Comparison of ENCODE assay signal across 8 cellular contexts in the genomic region with DNA sequence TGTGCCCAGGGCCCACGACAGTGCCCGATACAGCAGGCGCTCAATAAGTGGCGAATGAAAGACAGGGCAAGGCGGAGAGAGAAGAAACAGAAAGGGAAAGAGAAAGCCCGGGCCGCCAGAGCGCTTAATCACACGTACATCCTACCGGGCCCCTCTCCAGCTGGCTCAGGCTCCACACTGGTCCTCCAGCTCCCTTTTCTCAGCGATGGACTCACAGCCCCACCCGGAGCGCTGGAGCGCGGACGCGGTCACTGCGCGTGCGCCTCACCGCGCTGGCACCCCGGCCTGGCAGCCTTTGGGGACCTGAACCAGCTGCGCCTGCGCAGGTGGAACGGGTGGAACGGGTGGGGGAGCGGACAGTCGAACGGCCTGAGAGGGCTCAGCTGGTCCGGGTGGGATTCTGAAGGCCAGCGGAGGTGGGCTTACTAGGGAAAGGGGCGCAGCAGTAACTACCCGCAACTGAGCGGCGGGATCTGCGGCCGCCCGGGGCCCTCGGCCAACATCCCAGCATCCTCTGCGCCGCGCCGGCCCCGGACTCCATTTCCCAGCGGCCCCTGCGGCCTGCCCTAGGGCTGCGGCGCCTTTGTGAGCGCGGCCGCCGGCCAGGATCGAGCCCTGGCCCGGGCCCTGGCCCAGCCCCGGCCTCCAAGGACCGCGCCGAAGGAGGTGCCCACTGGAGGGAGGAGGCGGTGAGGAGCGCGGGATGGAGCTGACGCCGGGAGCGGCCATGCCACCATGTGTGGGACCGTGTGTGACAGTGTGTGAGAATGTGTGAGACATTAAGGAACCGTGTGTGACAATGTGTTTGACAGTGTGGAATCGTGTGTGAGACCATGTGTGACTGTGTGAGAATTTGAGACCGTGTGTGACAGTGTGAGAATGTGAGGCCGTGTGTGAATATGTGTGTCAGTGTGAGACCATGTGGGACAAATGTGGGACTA. TPM values are rescaled to one million over a fixed set of nuclear protein-coding genes. Genes with fewer than 3 reads are reported as not detected.
DNase-seq lines count a peak whose midpoint lies in the region; ATAC-seq and TF ChIP-seq lines count a peak whose summit lies in the region.

TSS of gene ZNF583 (plus strand) at position 569 of the 941 bp plus-strand sequence. CDS start 2,783 bp downstream, outside the sequence.

- CTCF ChIA-PET in PC-9 (lab: Charles Lee), result interaction anchor here (0.6 kb wide), 1 partner anchor 1243 kb away, joined by 5 read pairs; no protein-coding TSS in a partner anchor

- peak; percentile 94 for DNase-seq in Caki2 (ENCODE audit: low read depth)
- peak; percentile 98 for DNase-seq in HuH-7 (ENCODE audit: low spot score)
- peak; percentile 74 to 94 for DNase-seq in PC-9
- peak; percentile 84 for DNase-seq in activated T-helper 1 cell treated with Interleukin-2 at 50 U/mL for 16 hours (ENCODE audit: low read depth)
- DNase-seq in esophagus squamous epithelium (lab: John Stamatoyannopoulos, UW), result peak; percentile 80
- DNase-seq in myocyte (ENCODE audit: low read depth), result peak; percentile 97
- DNase-seq in stimulated activated CD8-positive, alpha-beta memory T cell treated with anti-CD3 and anti-CD28 coated beads, Interleukin-7, amount 100 ng/mL, for 24 hours (ENCODE audit: low read depth), result peak; percentile 76

- intact Hi-C loops in PC-9 (cut with micrococcal nuclease; ENCODE audit: unreplicated experiment), result loop anchor here (1.0 kb wide), 1 partner anchor 11 kb away; the partner anchor contains the start of gene ZNF582
- intact Hi-C loops in esophagus squamous epithelium (cut with DNase I), result no loop called here

- TF ChIP-seq CTCF in PC-9 (conservative IDR thresholded peaks at IDR 0.05) (no peak), esophagus squamous epithelium (IDR thresholded peaks at IDR 0.05) (peak in 1 of 6 experiments; percentile 20)

- H3K79me2 ChIP-seq in PC-9 (ENCODE audit: low read depth), result no peaks in the 10 kb centered on the region

- BruUV-seq in PC-9 (replicated peaks; lab: Mats Ljungman, UMichigan), result TSS peak; percentile 46

- H3K4me3 ChIP-seq in PC-9, result peak within 1 kb of the TSS; percentile 82
- H3K4me3 ChIP-seq in esophagus squamous epithelium, result peak within 1 kb of the TSS; percentile 62 to 88 (median 75)

- POLR2A ChIA-PET in PC-9 (lab: Charles Lee; ENCODE audit: unreplicated experiment), result interaction anchor here (0.6 to 0.8 kb wide), 2 partner anchors 191 to 1457 kb away, joined by 6 to 9 read pairs; partner anchors contain the start of genes NLRP7 and ZNF71

- peak; percentile 81 for ATAC-seq in GM21423 (IDR thresholded peaks at IDR 0.05; ENCODE audit: unreplicated experiment)

- H3K4me2 ChIP-seq in PC-9, result peak within 1 kb of the TSS; percentile 89

- no peaks in the 10 kb centered on the region for H4K20me1 ChIP-seq in PC-9 (ENCODE audit: insufficient read depth)

- H3K27me3 ChIP-seq in PC-9 (ENCODE audit: insufficient read depth, low read depth), result no peaks in the 10 kb centered on the region
- H3K27me3 ChIP-seq in esophagus squamous epithelium, result no peaks in the 10 kb centered on the region

- H3K9me3 ChIP-seq in PC-9 (ENCODE audit: insufficient read depth, low read depth), result peaks cover 68% of the 10 kb centered on the region
- peaks cover 0 to 69% (median 17%) of the 10 kb centered on the region in 3 donors for H3K9me3 ChIP-seq in esophagus squamous epithelium

- in situ Hi-C loops in Caki2 (cut with HindIII; ENCODE audit: low pct_unique_long_range_greater_than_20kb, low sequenced_read_pairs), result no loop called here

- H3F3A ChIP-seq in PC-9 (ENCODE audit: insufficient read depth, low read depth), result no peaks in the 10 kb centered on the region

- no peak within 1 kb of the TSS for H3K27ac ChIP-seq in PC-9
- H3K27ac ChIP-seq in esophagus squamous epithelium, result peak within 1 kb of the TSS; percentile 92 to 98 (median 94)

- peak in 1 of 4 donors; percentile 23 for TF ChIP-seq POLR2A in esophagus squamous epithelium (IDR thresholded peaks at IDR 0.05)

- H2AFZ ChIP-seq in PC-9, result peak within 1 kb of the TSS; percentile 99

- H3K9me2 ChIP-seq in PC-9 (ENCODE audit: insufficient read depth), result no peaks in the 10 kb centered on the region

- H3K4me1 ChIP-seq in PC-9 (replicated peaks; ENCODE audit: insufficient read depth) (peaks cover 13% of the 10 kb centered on the region), esophagus squamous epithelium (peaks cover 0 to 22% (median 10%) of the 10 kb centered on the region in 3 donors)

- peaks cover 21% of the 10 kb centered on the region for H3K36me3 ChIP-seq in PC-9 (ENCODE audit: low read depth)
- peaks cover 0 to 29% (median 4%) of the 10 kb centered on the region in 3 donors for H3K36me3 ChIP-seq in esophagus squamous epithelium

- WGBS in esophagus squamous epithelium, 2 donors, result 2 to 3% methylated on average over 19 to 27 of the region's 70 CpGs

RNA-seq across cellular contexts. Expression of gene ZNF583, which starts in this region (rescaled TPM):
- total RNA-seq in Caki2 (2014; rRNA removed; shearing (Covaris generic); ENCODE audit: low replicate concordance), result 0.52 and 1.6 TPM in 2 replicates
- total RNA-seq in PC-9 (2021) (2.5 and 3.1 TPM in 2 replicates), esophagus squamous epithelium (1 to 10 TPM in 3 of 4 donors, under 1 TPM in 1; 0.88 to 6.1 (median 2.8) TPM), myocyte (12.6 and 14.6 TPM in 2 replicates)
- polyA plus RNA-seq in myocyte (2012), result 4.1 TPM
